Comparison of ENCODE assay signal across 1 cellular context in genomic region chr3:154323921-154324738, GRCh38.
TF ChIP-seq lines count a peak whose summit lies in the region.

DHX36 (minus strand) TSS chr3:154324487; CDS start chr3:154324416, 71 bp downstream.

TF ChIP-seq in SK-N-SH, 30 proteins besides CTCF, POLR2A, EP300 and RAD21 (continued from another document):
- TF ChIP-seq ZBTB33 (IDR thresholded peaks at IDR 0.05; ENCODE audit: borderline replicate concordance, low read depth) (no peak), POLR2AphosphoS5 (IDR thresholded peaks at IDR 0.05; ENCODE audit: low read depth, low read length) (peak; percentile 97), GATA2 (CRISPR knock-in tag; IDR thresholded peaks at IDR 0.05) (no peak), FOSL2 (IDR thresholded peaks at IDR 0.05; ENCODE audit: borderline replicate concordance, low read depth) (no peak), RXRA (IDR thresholded peaks at IDR 0.05; ENCODE audit: borderline replicate concordance, low read depth) (no peak), SMC3 (IDR thresholded peaks at IDR 0.05; ENCODE audit: low read depth, low read length) (no peak), REST (IDR thresholded peaks at IDR 0.05; ENCODE audit: low read depth, low read length) (peak; percentile 44; the same call in 1 of the 2 replicates), SIN3A (IDR thresholded peaks at IDR 0.05; ENCODE audit: borderline replicate concordance, low read depth, low read length) (peak; percentile 59; the same call in 1 of the 2 replicates), TEAD4 (IDR thresholded peaks at IDR 0.05; ENCODE audit: borderline replicate concordance, insufficient read depth) (no peak), NRF1 (IDR thresholded peaks at IDR 0.05; ENCODE audit: low read depth, low read length) (no peak), ELF1 (IDR thresholded peaks at IDR 0.05) (peak; percentile 86), NFIC (IDR thresholded peaks at IDR 0.05; ENCODE audit: borderline replicate concordance) (no peak)
TF ChIP-seq in SK-N-SH: peak in this region for 13.
